ENCODE assay signal across 1 cellular context in genomic region chr13:113183450-113184129, GRCh38.
TF ChIP-seq lines count a peak whose summit lies in the region.

No MANE protein-coding gene starts in this region.

TF ChIP-seq in HepG2, 621 proteins besides CTCF, POLR2A, EP300 and RAD21 (continued from another document and continues in another):
- TF ChIP-seq ZNF597 (CRISPR knock-in tag; IDR thresholded peaks at IDR 0.05), result no peak
- no peak for TF ChIP-seq CENPT (CRISPR knock-in tag; IDR thresholded peaks at IDR 0.05; ENCODE audit: low read depth)
- TF ChIP-seq SIN3B (IDR thresholded peaks at IDR 0.05; ENCODE audit: low read length), result no peak
- TF ChIP-seq FOXP1 (IDR thresholded peaks at IDR 0.05), result peak; percentile 25; the same call in 1 of the 2 replicates
- peak; percentile 81 for TF ChIP-seq FOXP1 (CRISPR knock-in tag; IDR thresholded peaks at IDR 0.05)
- TF ChIP-seq ZNF18 (CRISPR knock-in tag; IDR thresholded peaks at IDR 0.05; ENCODE audit: insufficient replicate concordance), result no peak
- TF ChIP-seq FIP1L1 (IDR thresholded peaks at IDR 0.05; ENCODE audit: borderline replicate concordance, insufficient read depth, low read depth, low read length), result no peak
- TF ChIP-seq STAG1 (CRISPR knock-in tag; IDR thresholded peaks at IDR 0.05), result no peak
- no peak for TF ChIP-seq ZNF672 (CRISPR knock-in tag; IDR thresholded peaks at IDR 0.05)
- TF ChIP-seq SALL2 (CRISPR knock-in tag; IDR thresholded peaks at IDR 0.05), result no peak
- TF ChIP-seq MEF2D (CRISPR knock-in tag; IDR thresholded peaks at IDR 0.05), result peak; percentile 87
- TF ChIP-seq ZNF569 (CRISPR knock-in tag; IDR thresholded peaks at IDR 0.05; ENCODE audit: borderline replicate concordance), result no peak
- 0 out of 2 replicates have a peak, but pooled peaks have one; percentile 37 for TF ChIP-seq ZBTB42 (CRISPR knock-in tag; IDR thresholded peaks at IDR 0.05)
- TF ChIP-seq REST (IDR thresholded peaks at IDR 0.05; ENCODE audit: borderline replicate concordance in 1 of 2, low read depth in 1 of 2, low read length in 2 of 2), result no peak
- TF ChIP-seq JDP2 (CRISPR knock-in tag; IDR thresholded peaks at IDR 0.05; ENCODE audit: borderline replicate concordance), result no peak
- TF ChIP-seq BRCA1 (CRISPR knock-in tag; IDR thresholded peaks at IDR 0.05), result no peak
- 0 out of 2 replicates have a peak, but pooled peaks have one; percentile 60 for TF ChIP-seq AHDC1 (CRISPR knock-in tag; IDR thresholded peaks at IDR 0.05; ENCODE audit: borderline replicate concordance)
- TF ChIP-seq SRSF9 (IDR thresholded peaks at IDR 0.05; ENCODE audit: borderline replicate concordance, insufficient read depth, low read depth, low read length, poor library complexity, severe bottlenecking), result no peak
- TF ChIP-seq ARID2 (CRISPR knock-in tag; IDR thresholded peaks at IDR 0.05; ENCODE audit: borderline replicate concordance), result no peak
- no peak for TF ChIP-seq ZNF550 (CRISPR knock-in tag; IDR thresholded peaks at IDR 0.05; ENCODE audit: borderline replicate concordance)
- TF ChIP-seq ADNP (CRISPR knock-in tag; IDR thresholded peaks at IDR 0.05), result no peak
- 0 out of 2 replicates have a peak, but pooled peaks have one; percentile 54 for TF ChIP-seq MXD4 (CRISPR knock-in tag; IDR thresholded peaks at IDR 0.05)
- no peak for TF ChIP-seq WIZ (CRISPR knock-in tag; IDR thresholded peaks at IDR 0.05)
- no peak for TF ChIP-seq CEBPZ (IDR thresholded peaks at IDR 0.05; ENCODE audit: low read length)
- no peak for TF ChIP-seq NFAT5 (CRISPR knock-in tag; IDR thresholded peaks at IDR 0.05)
- TF ChIP-seq ZNF24 (IDR thresholded peaks at IDR 0.05), result no peak
- TF ChIP-seq U2AF2 (IDR thresholded peaks at IDR 0.05; ENCODE audit: low read depth, low read length), result no peak
- no peak for TF ChIP-seq NONO (IDR thresholded peaks at IDR 0.05)
- peak; percentile 46; the same call in 1 of the 2 replicates for TF ChIP-seq NONO (CRISPR knock-in tag; conservative IDR thresholded peaks at IDR 0.05)
- no peak for TF ChIP-seq RFXANK (CRISPR knock-in tag; IDR thresholded peaks at IDR 0.05)
- TF ChIP-seq MAF1 (CRISPR knock-in tag; IDR thresholded peaks at IDR 0.05; ENCODE audit: borderline replicate concordance), result no peak
- TF ChIP-seq PCBP2 (optimal IDR thresholded peaks at IDR 0.05; ENCODE audit: low read depth, low read length, poor library complexity, severe bottlenecking), result no peak
